Comparison of ENCODE assay signal across 34 cellular contexts in genomic region chr2:11013196-11013595, GRCh38.
"Had no signal": no experiment of that assay in that cellular context is flagged by ENCODE, and none has a peak within 500 bp of the region (broad histone marks: within the 10 kb centered on the region; RNA-seq: fewer than 3 reads in every experiment).

No MANE protein-coding gene starts in this region.

- H3K4me3 Mint-ChIP-seq: activated CD4-positive, alpha-beta memory T cell treated with anti-CD3 and anti-CD28 coated beads, Interleukin-2, amount 10 ng/mL, durations not matched to agents 7 days and 5 days; activated CD4-positive, alpha-beta T cell treated with anti-CD3 and anti-CD28 coated beads, Interleukin-2, amount 10 ng/mL, durations not matched to agents 7 days and 5 days; activated naive CD4-positive, alpha-beta T cell treated with anti-CD3 and anti-CD28 coated beads, Interleukin-2, amount 10 ng/mL, durations not matched to agents 7 days and 5 days; activated naive CD8-positive, alpha-beta T cell treated with anti-CD3 and anti-CD28 coated beads, Interleukin-2, amount 10 ng/mL, durations not matched to agents 7 days and 5 days; activated T-cell treated with anti-CD3 and anti-CD28 coated beads, Interleukin-2, amount 50 U/mL, for 24 hours; activated T-cell treated with anti-CD3 and anti-CD28 coated beads, Interleukin-2, amount 50 U/mL, for 72 hours; brain; dendritic cell treated with granulocyte-macrophage colony-stimulating factor and Interleukin-4, amounts not matched to agents 40 ng/mL and 50 ng/mL, for 4 days; effector memory CD8-positive, alpha-beta T cell; WTC11 had no signal

- H3K4me1 Mint-ChIP-seq: activated CD4-positive, alpha-beta memory T cell treated with anti-CD3 and anti-CD28 coated beads, Interleukin-2, amount 10 ng/mL, durations not matched to agents 7 days and 5 days; activated CD4-positive, alpha-beta T cell treated with anti-CD3 and anti-CD28 coated beads, Interleukin-2, amount 10 ng/mL, durations not matched to agents 7 days and 5 days; activated naive CD4-positive, alpha-beta T cell treated with anti-CD3 and anti-CD28 coated beads, Interleukin-2, amount 10 ng/mL, durations not matched to agents 7 days and 5 days; activated naive CD8-positive, alpha-beta T cell treated with anti-CD3 and anti-CD28 coated beads, Interleukin-2, amount 10 ng/mL, durations not matched to agents 7 days and 5 days had no signal

- H3K9me3 ChIP-seq: colonic mucosa, esophagus squamous epithelium had no signal

- H3K27ac Mint-ChIP-seq: activated CD4-positive, alpha-beta memory T cell treated with anti-CD3 and anti-CD28 coated beads, Interleukin-2, amount 10 ng/mL, durations not matched to agents 7 days and 5 days; activated CD4-positive, alpha-beta T cell treated with anti-CD3 and anti-CD28 coated beads, Interleukin-2, amount 10 ng/mL, durations not matched to agents 7 days and 5 days; activated naive CD4-positive, alpha-beta T cell treated with anti-CD3 and anti-CD28 coated beads, Interleukin-2, amount 10 ng/mL, durations not matched to agents 7 days and 5 days; activated naive CD4-positive, alpha-beta T cell treated with anti-CD3 and anti-CD28 coated beads, Interleukin-2, amount 50 U/mL, for 72 hours; activated naive CD8-positive, alpha-beta T cell treated with anti-CD3 and anti-CD28 coated beads, Interleukin-2, amount 10 ng/mL, durations not matched to agents 7 days and 5 days; activated T-cell treated with anti-CD3 and anti-CD28 coated beads, Interleukin-2, amount 50 U/mL, for 24 hours; activated T-cell treated with anti-CD3 and anti-CD28 coated beads, Interleukin-2, amount 50 U/mL, for 72 hours; dendritic cell treated with granulocyte-macrophage colony-stimulating factor and Interleukin-4, amounts not matched to agents 40 ng/mL and 50 ng/mL, for 4 days; effector memory CD8-positive, alpha-beta T cell; WTC11 had no signal

- FAIRE-seq: endometrium, endothelial cell of umbilical vein had no signal

- H3K27me3 ChIP-seq: ascending aorta, cardiac muscle cell, colonic mucosa, dorsolateral prefrontal cortex had no signal

- H3K4me1 ChIP-seq: ascending aorta, breast epithelium, colonic mucosa, esophagus squamous epithelium, gastroesophageal sphincter had no signal

- ATAC-seq: activated naive CD4-positive, alpha-beta T cell treated with anti-CD3 and anti-CD28 coated beads, Interleukin-2, amount 50 U/mL, for 72 hours; activated T-cell treated with anti-CD3 and anti-CD28 coated beads, Interleukin-2, amount 50 U/mL, for 72 hours; effector memory CD8-positive, alpha-beta T cell; gastroesophageal sphincter; WTC11 had no signal

- H3K36me3 ChIP-seq: ascending aorta, breast epithelium, cardiac muscle cell, colonic mucosa, esophagus squamous epithelium, gastroesophageal sphincter had no signal

- H3K36me3 Mint-ChIP-seq: activated naive CD4-positive, alpha-beta T cell treated with anti-CD3 and anti-CD28 coated beads, Interleukin-2, amount 10 ng/mL, durations not matched to agents 7 days and 5 days; activated naive CD8-positive, alpha-beta T cell treated with anti-CD3 and anti-CD28 coated beads, Interleukin-2, amount 10 ng/mL, durations not matched to agents 7 days and 5 days; brain; WTC11 had no signal

- H3K27ac ChIP-seq: ascending aorta, breast epithelium, cardiac muscle cell, colonic mucosa, epithelial cell of prostate, esophagus squamous epithelium, gastroesophageal sphincter, VCaP had no signal

- H3K4me3 ChIP-seq: ascending aorta, breast epithelium, cardiac muscle cell, colonic mucosa, dorsolateral prefrontal cortex, esophagus squamous epithelium, gastroesophageal sphincter had no signal

- DNase-seq: activated CD4-positive, alpha-beta memory T cell treated with anti-CD3 and anti-CD28 coated beads, Interleukin-2, amount 10 ng/mL, durations not matched to agents 7 days and 5 days; activated CD4-positive, alpha-beta T cell treated with anti-CD3 and anti-CD28 coated beads for 1 hour; activated CD4-positive, alpha-beta T cell treated with anti-CD3 and anti-CD28 coated beads for 4 hours; activated CD4-positive, alpha-beta T cell treated with anti-CD3 and anti-CD28 coated beads, Interleukin-2, amount 10 ng/mL, durations not matched to agents 7 days and 5 days; activated CD4-positive, alpha-beta T cell treated with anti-CD3 and anti-CD28 coated beads, Interleukin-2, amount 50 U/mL, for 4 hours; activated CD8-positive, alpha-beta memory T cell treated with anti-CD3 and anti-CD28 coated beads, Interleukin-2, amount 50 U/mL, for 48 hours; activated gamma-delta T cell; activated naive CD4-positive, alpha-beta T cell; activated naive CD4-positive, alpha-beta T cell treated with anti-CD3 and anti-CD28 coated beads, Interleukin-2, amount 10 ng/mL, durations not matched to agents 7 days and 5 days; activated naive CD8-positive, alpha-beta T cell treated with anti-CD3 and anti-CD28 coated beads, Interleukin-2, amount 10 ng/mL, durations not matched to agents 7 days and 5 days; activated T-cell treated with anti-CD3 and anti-CD28 coated beads for 4 hours; activated T-cell treated with anti-CD3 and anti-CD28 coated beads, Interleukin-2, amount 50 U/mL, for 24 hours; activated T-cell treated with anti-CD3 and anti-CD28 coated beads, Interleukin-2, amount 50 U/mL, for 72 hours; central memory CD4-positive, alpha-beta T cell; cerebellar nuclear complex; colonic mucosa; dorsolateral prefrontal cortex; effector CD4-positive, alpha-beta T cell; effector memory CD8-positive, alpha-beta T cell; esophagus squamous epithelium; foreskin melanocyte; T-helper 2 cell had no signal
